29 cellular contexts compared by ENCODE assay signal in the genomic region with DNA sequence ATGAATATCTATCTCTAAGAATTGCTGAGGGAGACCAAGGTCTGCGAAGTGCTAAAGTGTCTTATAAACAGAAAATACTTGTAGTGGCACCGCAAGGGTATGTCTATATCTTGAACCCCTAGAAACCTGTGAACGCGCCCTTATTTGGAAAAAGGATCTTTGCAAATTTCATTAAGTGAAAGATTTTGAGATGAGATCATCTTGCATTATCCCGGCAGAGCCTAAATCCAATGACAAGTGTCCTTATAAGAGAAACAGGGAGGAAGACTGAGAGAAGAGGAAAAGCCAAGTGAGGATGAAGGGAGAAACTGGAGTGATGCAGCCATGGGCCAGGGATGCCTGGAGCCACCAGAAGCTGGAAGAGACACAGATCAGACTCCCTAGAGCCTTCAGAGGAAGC. TPM values are rescaled to one million over a fixed set of nuclear protein-coding genes. Genes with fewer than 3 reads are reported as not detected.
DNase-seq lines count a peak whose midpoint lies in the region; ATAC-seq, FAIRE-seq and TF ChIP-seq lines count a peak whose summit lies in the region.
"Had no signal": no experiment of that assay in that cellular context is flagged by ENCODE, and none has a peak within 500 bp of the region (broad histone marks: within the 10 kb centered on the region; RNA-seq: fewer than 3 reads in every experiment).

No MANE protein-coding gene starts in this region.

- H2AFZ ChIP-seq in osteoblast (ENCODE audit: low read length), result no peak overlapping the region

- peaks cover 7% of the 10 kb centered on the region for H3K36me3 Mint-ChIP-seq in natural killer cell treated with Interleukin-12 subunit alpha and Interleukin-12 subunit beta and Interleukin-15 and Interleukin-18, amount 100 ng/mL, for 72 hours
- H3K36me3 Mint-ChIP-seq in natural killer cell, result peaks cover 20% of the 10 kb centered on the region
- H3K36me3 Mint-ChIP-seq in nephron progenitor cell (ENCODE audit: low read depth), result peaks cover 66% of the 10 kb centered on the region

- no peak overlapping the region for H3K27ac Mint-ChIP-seq in natural killer cell treated with Interleukin-12 subunit alpha and Interleukin-12 subunit beta and Interleukin-15 and Interleukin-18, amount 100 ng/mL, for 72 hours
- H3K27ac Mint-ChIP-seq in natural killer cell (no peak overlapping the region), nephron progenitor cell (peak overlapping the region; percentile 64)
- H3K27ac Mint-ChIP-seq: CD14-positive monocyte; CD4-positive, alpha-beta memory T cell; CD4-positive, CD25-positive, alpha-beta regulatory T cell had no signal

- H3K9me3 Mint-ChIP-seq in natural killer cell treated with Interleukin-12 subunit alpha and Interleukin-12 subunit beta and Interleukin-15 and Interleukin-18, amount 100 ng/mL, for 72 hours, result no peaks in the 10 kb centered on the region
- no peaks in the 10 kb centered on the region for H3K9me3 Mint-ChIP-seq in natural killer cell
- no peaks in the 10 kb centered on the region for H3K9me3 Mint-ChIP-seq in nephron progenitor cell
- H3K9me3 Mint-ChIP-seq: CD4-positive, alpha-beta memory T cell; CD4-positive, CD25-positive, alpha-beta regulatory T cell; CD8-positive, alpha-beta memory T cell had no signal

- TF ChIP-seq CTCF in natural killer cell (IDR thresholded peaks at IDR 0.05), result no peak
- TF ChIP-seq CTCF in nephron progenitor cell (IDR thresholded peaks at IDR 0.05), result no peak
- TF ChIP-seq CTCF in osteoblast (IDR thresholded peaks at IDR 0.05; ENCODE audit: extremely low read depth, low read depth, low read length), result no peak
- TF ChIP-seq CTCF in GM13977 (IDR thresholded peaks at IDR 0.05; ENCODE audit: extremely low read depth, insufficient read depth, missing control alignments), result no peak

- no peaks in the 10 kb centered on the region for H3K27me3 ChIP-seq in osteoblast (ENCODE audit: insufficient read depth, low read length)
- H3K27me3 ChIP-seq: BE2C, BLaER1 had no signal

- DNase-seq in natural killer cell treated with Interleukin-12 subunit alpha and Interleukin-12 subunit beta and Interleukin-15 and Interleukin-18, amount 100 ng/mL, for 72 hours (ENCODE audit: low spot score), result peak; percentile 8
- no peak for DNase-seq in natural killer cell
- peak; percentile 15 for DNase-seq in SK-N-DZ (ENCODE audit: low spot score)
- no peak for DNase-seq in nephron progenitor cell
- DNase-seq in osteoblast (ENCODE audit: insufficient read length, low spot score, missing footprints), result peak; percentile 18
- no peak for DNase-seq in GM13977 (ENCODE audit: low spot score)
- no peak for DNase-seq in RCC 7860 (ENCODE audit: low spot score)
- DNase-seq: 8988T; ACHN; BE2C; C1 segment of cervical spinal cord; CD4-positive, alpha-beta memory T cell; CD4-positive, CD25-positive, alpha-beta regulatory T cell; CD8-positive, alpha-beta memory T cell; COR-L47; DMS 273 treated with DMSO at 0.1 percent for 48 hours; DMS153; DMS53; DMS79; DND-41; EL; GDM1 had no signal

- intact Hi-C loops in natural killer cell (cut with micrococcal nuclease), result no loop called here

- no peak overlapping the region for H3K4me3 Mint-ChIP-seq in natural killer cell treated with Interleukin-12 subunit alpha and Interleukin-12 subunit beta and Interleukin-15 and Interleukin-18, amount 100 ng/mL, for 72 hours
- H3K4me3 Mint-ChIP-seq in natural killer cell, result no peak overlapping the region
- no peak overlapping the region for H3K4me3 Mint-ChIP-seq in nephron progenitor cell
- H3K4me3 Mint-ChIP-seq: CD14-positive monocyte; CD4-positive, alpha-beta memory T cell; CD4-positive, CD25-positive, alpha-beta regulatory T cell; CD8-positive, alpha-beta memory T cell had no signal

- H3K4me1 Mint-ChIP-seq in natural killer cell treated with Interleukin-12 subunit alpha and Interleukin-12 subunit beta and Interleukin-15 and Interleukin-18, amount 100 ng/mL, for 72 hours (ENCODE audit: low read depth in 2 of 2), result no peaks in the 10 kb centered on the region
- H3K4me1 Mint-ChIP-seq in natural killer cell, result no peaks in the 10 kb centered on the region
- peaks cover 16% of the 10 kb centered on the region for H3K4me1 Mint-ChIP-seq in nephron progenitor cell
- H3K4me1 Mint-ChIP-seq: CD14-positive monocyte; CD4-positive, alpha-beta memory T cell; CD4-positive, CD25-positive, alpha-beta regulatory T cell; CD8-positive, alpha-beta memory T cell had no signal

- H4K20me1 ChIP-seq in osteoblast (ENCODE audit: insufficient read depth, low read length), result no peaks in the 10 kb centered on the region
- H4K20me1 ChIP-seq: BLaER1 had no signal

- in situ Hi-C loops in GM13977 (cut with MboI; ENCODE audit: low pct_unique_long_range_greater_than_20kb, low sequenced_read_pairs, unreplicated experiment), result no loop called here

- no peaks in the 10 kb centered on the region for H3K27me3 Mint-ChIP-seq in natural killer cell treated with Interleukin-12 subunit alpha and Interleukin-12 subunit beta and Interleukin-15 and Interleukin-18, amount 100 ng/mL, for 72 hours
- no peaks in the 10 kb centered on the region for H3K27me3 Mint-ChIP-seq in natural killer cell (ENCODE audit: low read depth in 2 of 2)
- H3K27me3 Mint-ChIP-seq in nephron progenitor cell (ENCODE audit: low read depth, poor library complexity), result no peaks in the 10 kb centered on the region
- H3K27me3 Mint-ChIP-seq: CD4-positive, alpha-beta memory T cell; CD4-positive, CD25-positive, alpha-beta regulatory T cell; CD8-positive, alpha-beta memory T cell had no signal

- H3K79me2 ChIP-seq in osteoblast (ENCODE audit: insufficient read depth, low read length), result no peaks in the 10 kb centered on the region

- H3K9me3 ChIP-seq in osteoblast (ENCODE audit: low read depth, low read length), result no peaks in the 10 kb centered on the region
- H3K9me3 ChIP-seq: BE2C, BLaER1 had no signal

- no peak overlapping the region for H3K4me2 ChIP-seq in osteoblast (ENCODE audit: insufficient read depth, low read length)
- H3K4me2 ChIP-seq: BLaER1 had no signal

- H3K27ac ChIP-seq in osteoblast (ENCODE audit: low read depth, low read length), result no peak overlapping the region
- H3K27ac ChIP-seq: BLaER1 had no signal

- no peak for FAIRE-seq in RCC 7860 (lab: Jason Lieb, UNC)
- FAIRE-seq: A204.1, GM12878, GM12892, GM18507 had no signal

- H3K4me3 ChIP-seq in osteoblast (ENCODE audit: insufficient read depth, low read length), result no peak overlapping the region
- H3K4me3 ChIP-seq: BLaER1, GM12878 had no signal

- peaks cover 34% of the 10 kb centered on the region for H3K36me3 ChIP-seq in osteoblast (ENCODE audit: insufficient read depth, low read length)

- H3K4me1 ChIP-seq in osteoblast (ENCODE audit: insufficient read depth, low read length), result no peaks in the 10 kb centered on the region
- H3K4me1 ChIP-seq: BE2C had no signal

- ATAC-seq in natural killer cell treated with Interleukin-12 subunit alpha and Interleukin-12 subunit beta and Interleukin-15 and Interleukin-18, amount 100 ng/mL, for 72 hours, result no peak
- ATAC-seq in natural killer cell (no peak), GM21515 (IDR thresholded peaks at IDR 0.05; ENCODE audit: unreplicated experiment) (no peak)
- ATAC-seq: GM12878 had no signal

RNA-seq across cellular contexts. Expression of gene RBM19, which starts 27.7 kb away (rescaled TPM):
- 10 to 100 TPM; 46.9 to 77.8 TPM for total RNA-seq in natural killer cell treated with Interleukin-12 subunit alpha and Interleukin-12 subunit beta and Interleukin-15 and Interleukin-18, amount 100 ng/mL, for 72 hours
- total RNA-seq in natural killer cell (10 to 100 TPM; 49.9 to 70.6 (median 60.9) TPM), osteoblast (21.2 and 27.5 TPM in 2 replicates)
- polyA plus RNA-seq in SK-N-DZ (2014; cell fraction: cytosol; rRNA removed), result 25.3 and 30.1 TPM in 2 replicates
- 72.0 and 106 TPM in 2 replicates for polyA plus RNA-seq in SK-N-DZ (2014; cell fraction: nucleus; rRNA removed)

Comparison
In these comparisons a context has a peak if more than half of its experiments do, and no peak if none do; other contexts are left out.
1. DNase-seq: peak in natural killer cell treated with Interleukin-12 subunit alpha and Interleukin-12 subunit beta and Interleukin-15 and Interleukin-18, amount 100 ng/mL, for 72 hours (single experiment), SK-N-DZ (single experiment) and osteoblast (single experiment); none in natural killer cell (single experiment), nephron progenitor cell (single experiment), GM13977 (single experiment) and RCC 7860 (single experiment).